ENCODE assay signal across 16 cellular contexts in the genomic region with DNA sequence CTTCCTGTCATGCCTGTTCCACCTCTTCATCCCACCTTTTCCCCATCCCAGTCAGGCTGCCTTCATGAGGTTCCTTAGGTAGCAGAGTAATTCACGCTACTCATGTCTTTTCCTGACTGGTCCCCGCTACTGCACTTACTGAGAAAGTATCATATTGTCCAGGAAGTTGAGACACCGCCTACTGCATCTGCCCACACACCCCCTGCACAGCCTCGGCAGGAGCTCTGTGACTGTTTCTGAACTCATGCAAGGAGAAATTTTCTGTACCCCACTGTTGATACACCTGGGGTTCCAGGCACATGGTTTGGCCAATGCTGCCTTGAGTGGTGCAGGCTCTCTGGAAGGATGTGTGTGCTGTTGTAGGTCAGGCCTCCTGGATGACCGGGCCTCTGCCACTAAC. TPM values are rescaled to one million over a fixed set of nuclear protein-coding genes. Genes with fewer than 3 reads are reported as not detected.
A peak's percentile ranks its signal among the peaks of the same experiment; 100 is the strongest.
DNase-seq lines count a peak whose midpoint lies in the region; ATAC-seq, FAIRE-seq and TF ChIP-seq lines count a peak whose summit lies in the region.
"Had no signal": no experiment of that assay in that cellular context is flagged by ENCODE, and none has a peak within 500 bp of the region (broad histone marks: within the 10 kb centered on the region; RNA-seq: fewer than 3 reads in every experiment).

No MANE protein-coding gene starts in this region.

- H3K36me3 Mint-ChIP-seq in immature natural killer cell: peaks cover 38 to 41% (median 38%) of the 10 kb centered on the region in 3 donors

- H3K9me3 ChIP-seq in KOPT-K1 (ENCODE audit: insufficient read depth, low read length, poor library complexity, severe bottlenecking): no peaks in the 10 kb centered on the region
- H3K9me3 ChIP-seq: Caco-2, SJSA1, testis had no signal

- no peak overlapping the region for H3K27ac Mint-ChIP-seq in immature natural killer cell
- H3K27ac Mint-ChIP-seq: activated B cell treated with CpG ODN at 0.5 μM for 24 hours had no signal

- no peak overlapping the region for H3K4me3 Mint-ChIP-seq in immature natural killer cell
- H3K4me3 Mint-ChIP-seq: activated B cell treated with CpG ODN at 0.5 μM for 24 hours had no signal

- peak; percentile 29 to 49 for DNase-seq in activated CD8-positive, alpha-beta memory T cell treated with anti-CD3 and anti-CD28 coated beads for 4 hours (ENCODE audit: low read depth in 2 of 2)
- no peak for DNase-seq in bronchial epithelial cell (ENCODE audit: low read depth)
- peak; percentile 32 to 51 for DNase-seq in stimulated activated CD8-positive, alpha-beta memory T cell treated with anti-CD3 and anti-CD28 coated beads, Interleukin-15, amount 100 ng/mL, for 4 hours (ENCODE audit: low read depth in 2 of 2)
- no peak for DNase-seq in NCI-H526 (lab: John Stamatoyannopoulos, UW)
- no peak for DNase-seq in immature natural killer cell
- DNase-seq in DMS53 (lab: John Stamatoyannopoulos, UW): no peak
- DNase-seq: activated B cell treated with CpG ODN at 0.5 μM for 24 hours, Caco-2, NCI-H1092 treated with DMSO at 0.1 percent for 48 hours, NCI-H774, testis had no signal

- H3K4me3 ChIP-seq in bronchial epithelial cell (ENCODE audit: low read depth, low read length): no peak overlapping the region
- H3K4me3 ChIP-seq: SJSA1, testis had no signal

- peaks cover 71% of the 10 kb centered on the region for H3K36me3 ChIP-seq in KOPT-K1 (ENCODE audit: insufficient read depth, low read length)
- peaks cover 6% of the 10 kb centered on the region for H3K36me3 ChIP-seq in bronchial epithelial cell (ENCODE audit: control insufficient read depth, insufficient read depth, low read length)
- H3K36me3 ChIP-seq: brain microvascular endothelial cell had no signal

- no peaks in the 10 kb centered on the region for H3K9me3 Mint-ChIP-seq in immature natural killer cell
- H3K9me3 Mint-ChIP-seq: activated B cell treated with CpG ODN at 0.5 μM for 24 hours had no signal

- peak overlapping the region; percentile 72 for H3K27ac ChIP-seq in KOPT-K1 (ENCODE audit: low read depth, low read length, poor library complexity, severe bottlenecking)
- H3K27ac ChIP-seq: brain microvascular endothelial cell, parathyroid adenoma, SJSA1, testis had no signal

- peak; percentile 13 for FAIRE-seq in bronchial epithelial cell (lab: Jason Lieb, UNC)

- ATAC-seq in GM21717 (IDR thresholded peaks at IDR 0.05; ENCODE audit: unreplicated experiment): no peak

- peaks cover 4 to 9% of the 10 kb centered on the region in 2 donors for H3K4me1 Mint-ChIP-seq in immature natural killer cell
- H3K4me1 Mint-ChIP-seq: activated B cell treated with CpG ODN at 0.5 μM for 24 hours had no signal

- H3K27me3 ChIP-seq in bronchial epithelial cell (ENCODE audit: control insufficient read depth, insufficient read depth, low read length): no peaks in the 10 kb centered on the region
- H3K27me3 ChIP-seq: brain microvascular endothelial cell, SJSA1, testis had no signal

- peaks cover 0 to 2% (median 0%) of the 10 kb centered on the region in 3 donors for H3K27me3 Mint-ChIP-seq in immature natural killer cell (ENCODE audit: low read depth in 3 of 3)
- H3K27me3 Mint-ChIP-seq: activated B cell treated with CpG ODN at 0.5 μM for 24 hours had no signal

- TF ChIP-seq CTCF in bronchial epithelial cell (IDR thresholded peaks at IDR 0.05; ENCODE audit: insufficient read depth, low read length, severe bottlenecking): no peak

RNA-seq across cellular contexts. Expression of a gene that starts 39.6 kb away (rescaled TPM):
- total RNA-seq in bronchial epithelial cell: 7.1 and 9.1 TPM in 2 replicates
- 10 to 100 TPM; 33.0 to 42.8 (median 38.1) TPM for polyA plus RNA-seq in immature natural killer cell

Comparison
In these comparisons a context has a peak if more than half of its experiments do, and no peak if none do; other contexts are left out.
1. DNase-seq: peak in activated CD8-positive, alpha-beta memory T cell treated with anti-CD3 and anti-CD28 coated beads for 4 hours (2 of 2) and stimulated activated CD8-positive, alpha-beta memory T cell treated with anti-CD3 and anti-CD28 coated beads, Interleukin-15, amount 100 ng/mL, for 4 hours (2 of 2); none in bronchial epithelial cell (single experiment), NCI-H526 (0 of 2), immature natural killer cell (0 of 3) and DMS53 (single experiment).